In the genomic region with DNA sequence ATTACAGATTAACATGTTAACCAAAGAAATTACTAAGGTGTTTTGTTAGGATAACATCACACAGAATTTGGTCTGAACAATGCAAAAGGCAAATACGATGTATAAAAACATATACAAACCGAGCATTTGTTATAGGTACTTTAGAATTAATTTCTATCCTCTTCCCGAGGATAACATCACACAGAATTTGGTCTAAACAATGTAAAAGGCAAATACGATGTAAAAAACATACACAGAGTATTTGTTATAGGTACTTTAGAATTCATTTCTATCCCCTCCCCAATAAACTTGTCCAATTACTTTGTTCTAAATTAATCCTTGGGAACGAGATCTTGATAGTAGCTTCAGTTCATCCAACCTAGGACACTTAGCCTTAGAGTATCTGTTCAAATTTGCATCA, we compare ENCODE assay signal across 2 cellular contexts.
TF ChIP-seq lines count a peak whose summit lies in the region.

No MANE protein-coding gene starts in this region.

TF ChIP-seq in IMR-90, 13 proteins besides CTCF, POLR2A, EP300 and RAD21:
- no peak for TF ChIP-seq BHLHE40 (IDR thresholded peaks at IDR 0.05; ENCODE audit: low read depth, low read length)
- no peak for TF ChIP-seq CEBPB (IDR thresholded peaks at IDR 0.05; ENCODE audit: low read depth, low read length)
- TF ChIP-seq RCOR1 (IDR thresholded peaks at IDR 0.05; ENCODE audit: insufficient replicate concordance, low read length), result no peak
- TF ChIP-seq MXI1 (IDR thresholded peaks at IDR 0.05; ENCODE audit: borderline replicate concordance, low read depth, low read length), result no peak
- TF ChIP-seq FOS (IDR thresholded peaks at IDR 0.05; ENCODE audit: low read depth, low read length), result no peak
- TF ChIP-seq MAZ (IDR thresholded peaks at IDR 0.05; ENCODE audit: borderline replicate concordance, low read depth, low read length), result no peak
- no peak for TF ChIP-seq CHD1 (IDR thresholded peaks at IDR 0.05; ENCODE audit: low read depth, low read length)
- TF ChIP-seq, protein P1, sequence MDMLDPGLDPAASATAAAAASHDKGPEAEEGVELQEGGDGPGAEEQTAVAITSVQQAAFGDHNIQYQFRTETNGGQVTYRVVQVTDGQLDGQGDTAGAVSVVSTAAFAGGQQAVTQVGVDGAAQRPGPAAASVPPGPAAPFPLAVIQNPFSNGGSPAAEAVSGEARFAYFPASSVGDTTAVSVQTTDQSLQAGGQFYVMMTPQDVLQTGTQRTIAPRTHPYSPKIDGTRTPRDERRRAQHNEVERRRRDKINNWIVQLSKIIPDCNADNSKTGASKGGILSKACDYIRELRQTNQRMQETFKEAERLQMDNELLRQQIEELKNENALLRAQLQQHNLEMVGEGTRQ (IDR thresholded peaks at IDR 0.05; ENCODE audit: low read depth, low read length), result no peak
- TF ChIP-seq NFE2L2 (IDR thresholded peaks at IDR 0.05; ENCODE audit: low read depth, low read length), result no peak
- no peak for TF ChIP-seq SMC3 (IDR thresholded peaks at IDR 0.05; ENCODE audit: low read depth, low read length)
- no peak for TF ChIP-seq RFX5 (IDR thresholded peaks at IDR 0.05; ENCODE audit: low read depth, low read length)
- TF ChIP-seq, protein P2, sequence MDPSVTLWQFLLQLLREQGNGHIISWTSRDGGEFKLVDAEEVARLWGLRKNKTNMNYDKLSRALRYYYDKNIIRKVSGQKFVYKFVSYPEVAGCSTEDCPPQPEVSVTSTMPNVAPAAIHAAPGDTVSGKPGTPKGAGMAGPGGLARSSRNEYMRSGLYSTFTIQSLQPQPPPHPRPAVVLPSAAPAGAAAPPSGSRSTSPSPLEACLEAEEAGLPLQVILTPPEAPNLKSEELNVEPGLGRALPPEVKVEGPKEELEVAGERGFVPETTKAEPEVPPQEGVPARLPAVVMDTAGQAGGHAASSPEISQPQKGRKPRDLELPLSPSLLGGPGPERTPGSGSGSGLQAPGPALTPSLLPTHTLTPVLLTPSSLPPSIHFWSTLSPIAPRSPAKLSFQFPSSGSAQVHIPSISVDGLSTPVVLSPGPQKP (IDR thresholded peaks at IDR 0.05; ENCODE audit: borderline replicate concordance, low read depth, low read length), result no peak
- no peak for TF ChIP-seq MAFK (IDR thresholded peaks at IDR 0.05; ENCODE audit: low read depth, low read length)

TF ChIP-seq in K562, 482 proteins besides CTCF, POLR2A, EP300 and RAD21:
- TF ChIP-seq, protein P3, sequence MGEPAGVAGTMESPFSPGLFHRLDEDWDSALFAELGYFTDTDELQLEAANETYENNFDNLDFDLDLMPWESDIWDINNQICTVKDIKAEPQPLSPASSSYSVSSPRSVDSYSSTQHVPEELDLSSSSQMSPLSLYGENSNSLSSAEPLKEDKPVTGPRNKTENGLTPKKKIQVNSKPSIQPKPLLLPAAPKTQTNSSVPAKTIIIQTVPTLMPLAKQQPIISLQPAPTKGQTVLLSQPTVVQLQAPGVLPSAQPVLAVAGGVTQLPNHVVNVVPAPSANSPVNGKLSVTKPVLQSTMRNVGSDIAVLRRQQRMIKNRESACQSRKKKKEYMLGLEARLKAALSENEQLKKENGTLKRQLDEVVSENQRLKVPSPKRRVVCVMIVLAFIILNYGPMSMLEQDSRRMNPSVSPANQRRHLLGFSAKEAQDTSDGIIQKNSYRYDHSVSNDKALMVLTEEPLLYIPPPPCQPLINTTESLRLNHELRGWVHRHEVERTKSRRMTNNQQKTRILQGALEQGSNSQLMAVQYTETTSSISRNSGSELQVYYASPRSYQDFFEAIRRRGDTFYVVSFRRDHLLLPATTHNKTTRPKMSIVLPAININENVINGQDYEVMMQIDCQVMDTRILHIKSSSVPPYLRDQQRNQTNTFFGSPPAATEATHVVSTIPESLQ (CRISPR knock-in tag; IDR thresholded peaks at IDR 0.05), result no peak
- TF ChIP-seq GTF2A2 (tag; IDR thresholded peaks at IDR 0.05), result no peak
- no peak for TF ChIP-seq SIN3B (IDR thresholded peaks at IDR 0.05; ENCODE audit: low read depth)
- no peak for TF ChIP-seq CBX3 (IDR thresholded peaks at IDR 0.05; ENCODE audit: borderline replicate concordance in 1 of 2, low read length in 2 of 2)
- TF ChIP-seq ZNF583 (CRISPR knock-in tag; IDR thresholded peaks at IDR 0.05), result no peak
- TF ChIP-seq CREB1 (IDR thresholded peaks at IDR 0.05), result peak; percentile 23; the same call in 1 of the 2 replicates
- no peak for TF ChIP-seq CREB1 (CRISPR knock-in tag; IDR thresholded peaks at IDR 0.05)
- no peak for TF ChIP-seq PML (IDR thresholded peaks at IDR 0.05; ENCODE audit: low read length)
- TF ChIP-seq NFE2 (IDR thresholded peaks at IDR 0.05; ENCODE audit: low read depth), result no peak
- no peak for TF ChIP-seq SRF (CRISPR knock-in tag; IDR thresholded peaks at IDR 0.05)
- no peak for TF ChIP-seq SMAD1 (IDR thresholded peaks at IDR 0.05; ENCODE audit: low read depth, low read length, partially characterized antibody)
- TF ChIP-seq EWSR1 (IDR thresholded peaks at IDR 0.05; ENCODE audit: borderline replicate concordance, low read depth, partially characterized antibody), result no peak
- 0 out of 2 replicates have a peak, but pooled peaks have one; percentile 20 for TF ChIP-seq NCOR1 (IDR thresholded peaks at IDR 0.05)
- TF ChIP-seq, protein P4, sequence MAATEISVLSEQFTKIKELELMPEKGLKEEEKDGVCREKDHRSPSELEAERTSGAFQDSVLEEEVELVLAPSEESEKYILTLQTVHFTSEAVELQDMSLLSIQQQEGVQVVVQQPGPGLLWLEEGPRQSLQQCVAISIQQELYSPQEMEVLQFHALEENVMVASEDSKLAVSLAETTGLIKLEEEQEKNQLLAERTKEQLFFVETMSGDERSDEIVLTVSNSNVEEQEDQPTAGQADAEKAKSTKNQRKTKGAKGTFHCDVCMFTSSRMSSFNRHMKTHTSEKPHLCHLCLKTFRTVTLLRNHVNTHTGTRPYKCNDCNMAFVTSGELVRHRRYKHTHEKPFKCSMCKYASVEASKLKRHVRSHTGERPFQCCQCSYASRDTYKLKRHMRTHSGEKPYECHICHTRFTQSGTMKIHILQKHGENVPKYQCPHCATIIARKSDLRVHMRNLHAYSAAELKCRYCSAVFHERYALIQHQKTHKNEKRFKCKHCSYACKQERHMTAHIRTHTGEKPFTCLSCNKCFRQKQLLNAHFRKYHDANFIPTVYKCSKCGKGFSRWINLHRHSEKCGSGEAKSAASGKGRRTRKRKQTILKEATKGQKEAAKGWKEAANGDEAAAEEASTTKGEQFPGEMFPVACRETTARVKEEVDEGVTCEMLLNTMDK (IDR thresholded peaks at IDR 0.05; ENCODE audit: borderline replicate concordance, insufficient read depth, low read depth, low read length, poor library complexity, severe bottlenecking), result no peak
TF ChIP-seq in K562: peak in this region for 2.
